25 cellular contexts compared by ENCODE assay signal in genomic region chr10:27625452-27626345, GRCh38.
A peak's percentile ranks its signal among the peaks of the same experiment; 100 is the strongest.
DNase-seq lines count a peak whose midpoint lies in the region; ATAC-seq and TF ChIP-seq lines count a peak whose summit lies in the region.
"Had no signal": no experiment of that assay in that cellular context is flagged by ENCODE, and none has a peak within 500 bp of the region (broad histone marks: within the 10 kb centered on the region; RNA-seq: fewer than 3 reads in every experiment).

No MANE protein-coding gene starts in this region.

- H3K4me3 ChIP-seq in H7 (ENCODE audit: insufficient read depth, low read depth, low read length): peak overlapping the region; percentile 25; the same call in 1 of the 2 replicates
- H3K4me3 ChIP-seq in suprapubic skin: no peak overlapping the region
- H3K4me3 ChIP-seq: SJSA1, smooth muscle cell had no signal

- no peak for ATAC-seq in HG03378 (IDR thresholded peaks at IDR 0.05; ENCODE audit: unreplicated experiment)
- ATAC-seq: activated naive CD8-positive, alpha-beta T cell treated with anti-CD3 and anti-CD28 coated beads, Interleukin-2, amount 50 U/mL, for 24 hours; left cardiac atrium; natural killer cell treated with Interleukin-12 subunit alpha and Interleukin-12 subunit beta and Interleukin-15 and Interleukin-18, amount 100 ng/mL, for 72 hours; T-helper 17 cell had no signal

- H3K9me3 ChIP-seq in suprapubic skin: no peaks in the 10 kb centered on the region
- H3K9me3 ChIP-seq: Caco-2, SJSA1 had no signal

- TF ChIP-seq POLR2A in suprapubic skin (IDR thresholded peaks at IDR 0.05): no peak

- no peak for TF ChIP-seq CTCF in suprapubic skin (IDR thresholded peaks at IDR 0.05)

- H3K36me3 ChIP-seq in H7 (replicated peaks; ENCODE audit: control insufficient read depth, insufficient read depth, low read length) (no peaks in the 10 kb centered on the region), suprapubic skin (no peaks in the 10 kb centered on the region)
- H3K36me3 ChIP-seq: brain microvascular endothelial cell, SJSA1 had no signal

- WGBS in suprapubic skin: 56% methylated on average over 12 of the region's 12 CpGs

- H3K27me3 ChIP-seq in H7 (ENCODE audit: control insufficient read depth, insufficient read depth, low read length) (no peaks in the 10 kb centered on the region), suprapubic skin (no peaks in the 10 kb centered on the region)
- H3K27me3 ChIP-seq: brain microvascular endothelial cell had no signal

- POLR2A ChIA-PET in HEK293T (lab: Yijun Ruan, JAX): no interaction called here

- CTCF ChIA-PET in HEK293T (lab: Yijun Ruan, JAX): no interaction called here

- peak; percentile 33 for DNase-seq in H7
- peak; percentile 38 for DNase-seq in dedifferentiated amniotic fluid mesenchymal stem cell (ENCODE audit: extremely low spot score)
- DNase-seq in iPS-NIHi11 (ENCODE audit: low spot score): peak; percentile 34
- no peak for DNase-seq in suprapubic skin (ENCODE audit: low spot score in 2 of 2)
- DNase-seq in NCI-H82 (lab: John Stamatoyannopoulos, UW): no peak
- no peak for DNase-seq in HEK293T (ENCODE audit: extremely low spot score)
- DNase-seq: activated effector memory CD4-positive, alpha-beta T cell treated with Interleukin-2 at 50 U/mL for 16 hours; activated naive CD8-positive, alpha-beta T cell treated with anti-CD3 and anti-CD28 coated beads, Interleukin-2, amount 50 U/mL, for 24 hours; brain microvascular endothelial cell; Caco-2; EL; left cardiac atrium; MV-4-11; NCI-H1930; NCI-H345; NK-92 treated with Interleukin-12 subunit alpha and Interleukin-12 subunit beta, amount 100 ng/mL, for 24 hours; stimulated activated CD4-positive, alpha-beta T cell treated with anti-CD3 and anti-CD28 coated beads, Interleukin-2, amount 100 ng/mL, for 48 hours; stimulated activated naive CD4-positive, alpha-beta T cell treated with Interleukin-2 at 50 U/mL for 16 hours; T-helper 17 cell; trophoblast cell had no signal

- H3K27ac ChIP-seq in suprapubic skin: peak overlapping the region; percentile 6
- H3K27ac ChIP-seq: brain microvascular endothelial cell, KMS-11, SJSA1 had no signal

- TF ChIP-seq EP300 in suprapubic skin (IDR thresholded peaks at IDR 0.05): no peak

- peaks cover 25% of the 10 kb centered on the region for H3K4me1 ChIP-seq in suprapubic skin
- H3K4me1 ChIP-seq: Caco-2, SJSA1 had no signal

TF ChIP-seq in HEK293T, 16 proteins besides CTCF, POLR2A, EP300 and RAD21:
- TF ChIP-seq BHLHE40 (IDR thresholded peaks at IDR 0.05; ENCODE audit: borderline replicate concordance) (no peak), ZNF384 (IDR thresholded peaks at IDR 0.05) (no peak), TARDBP (IDR thresholded peaks at IDR 0.05) (no peak), HDGF (IDR thresholded peaks at IDR 0.05; ENCODE audit: borderline replicate concordance) (no peak), ARNT (IDR thresholded peaks at IDR 0.05) (no peak), FOXM1 (IDR thresholded peaks at IDR 0.05; ENCODE audit: borderline replicate concordance) (no peak), L3MBTL2 (conservative IDR thresholded peaks at IDR 0.05) (no peak), LEF1 (IDR thresholded peaks at IDR 0.05; ENCODE audit: borderline replicate concordance) (no peak), CTBP1 (IDR thresholded peaks at IDR 0.05; ENCODE audit: borderline replicate concordance) (no peak), SUZ12 (IDR thresholded peaks at IDR 0.05) (no peak), NFRKB (IDR thresholded peaks at IDR 0.05) (no peak), FOXK2 (IDR thresholded peaks at IDR 0.05) (no peak), FOXA1 (IDR thresholded peaks at IDR 0.05) (no peak), ELF4 (IDR thresholded peaks at IDR 0.05) (no peak), SP1 (IDR thresholded peaks at IDR 0.05) (no peak)
- TF ChIP-seq, protein P1, sequence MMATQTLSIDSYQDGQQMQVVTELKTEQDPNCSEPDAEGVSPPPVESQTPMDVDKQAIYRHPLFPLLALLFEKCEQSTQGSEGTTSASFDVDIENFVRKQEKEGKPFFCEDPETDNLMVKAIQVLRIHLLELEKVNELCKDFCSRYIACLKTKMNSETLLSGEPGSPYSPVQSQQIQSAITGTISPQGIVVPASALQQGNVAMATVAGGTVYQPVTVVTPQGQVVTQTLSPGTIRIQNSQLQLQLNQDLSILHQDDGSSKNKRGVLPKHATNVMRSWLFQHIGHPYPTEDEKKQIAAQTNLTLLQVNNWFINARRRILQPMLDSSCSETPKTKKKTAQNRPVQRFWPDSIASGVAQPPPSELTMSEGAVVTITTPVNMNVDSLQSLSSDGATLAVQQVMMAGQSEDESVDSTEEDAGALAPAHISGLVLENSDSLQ (IDR thresholded peaks at IDR 0.05): no peak

Comparison
In these comparisons a context has a peak if more than half of its experiments do, and no peak if none do; other contexts are left out.
1. DNase-seq: peak in H7 (single experiment), dedifferentiated amniotic fluid mesenchymal stem cell (single experiment) and iPS-NIHi11 (single experiment); none in suprapubic skin (0 of 2), NCI-H82 (single experiment) and HEK293T (single experiment).